ENCODE assay signal across 17 cellular contexts in the genomic region with DNA sequence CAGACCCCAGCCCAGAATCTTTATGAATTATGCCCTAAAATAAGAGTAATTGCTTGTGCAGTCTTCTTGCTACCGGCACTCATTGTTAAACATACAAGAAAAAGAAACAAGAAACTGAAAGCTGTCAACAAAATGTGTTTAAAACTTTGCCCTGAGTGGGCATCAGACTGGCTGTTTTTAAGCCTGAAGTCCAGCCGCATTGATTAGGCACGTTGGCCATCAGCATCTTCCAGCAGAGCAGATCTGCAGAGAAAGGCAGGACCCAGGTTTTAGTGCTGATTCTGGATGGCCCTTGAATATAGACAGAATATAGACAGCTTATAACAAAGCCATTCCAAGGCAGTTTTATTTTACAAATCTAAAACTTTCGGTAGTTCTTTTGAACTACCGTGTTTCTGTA.
"Had no signal": no experiment of that assay in that cellular context is flagged by ENCODE, and none has a peak within 500 bp of the region (broad histone marks: within the 10 kb centered on the region; RNA-seq: fewer than 3 reads in every experiment).

No MANE protein-coding gene starts in this region.

- ATAC-seq: activated T-helper 17 cell treated with anti-CD3 and anti-CD28 coated beads, Interleukin-2, amount 50 U/mL, for 72 hours; foreskin keratinocyte; T-cell had no signal

- H3K9me3 Mint-ChIP-seq: activated naive CD8-positive, alpha-beta T cell treated with anti-CD3 and anti-CD28 coated beads, Interleukin-2, amount 10 ng/mL, durations not matched to agents 7 days and 5 days; activated T-cell treated with anti-CD3 and anti-CD28 coated beads, Interleukin-2, amount 50 U/mL, for 24 hours; activated T-helper 17 cell treated with anti-CD3 and anti-CD28 coated beads, Interleukin-2, amount 50 U/mL, for 72 hours; nephron; T-cell; T-helper 2 cell treated with Interferon-gamma antibody and Interleukin-4, amounts not matched to agents 5 μg/mL and 100 μg/mL, for 36 hours had no signal

- DNase-seq: activated CD8-positive, alpha-beta memory T cell treated with anti-CD3 and anti-CD28 coated beads for 24 hours; activated CD8-positive, alpha-beta memory T cell treated with anti-CD3 and anti-CD28 coated beads, Interleukin-2, amount 50 U/mL, for 4 hours; activated naive CD4-positive, alpha-beta T cell; activated naive CD8-positive, alpha-beta T cell treated with anti-CD3 and anti-CD28 coated beads, Interleukin-2, amount 10 ng/mL, durations not matched to agents 7 days and 5 days; activated T-cell treated with anti-CD3 and anti-CD28 coated beads, Interleukin-2, amount 50 U/mL, for 24 hours; amniotic stem cell; cortex of kidney; foreskin keratinocyte; left ventricle myocardium superior; stimulated activated CD4-positive, alpha-beta T cell treated with anti-CD3 and anti-CD28 coated beads, Interleukin-2, amount 100 ng/mL, for 48 hours; stimulated activated naive CD4-positive, alpha-beta T cell; T-cell; upper lobe of left lung had no signal

- H3K27me3 Mint-ChIP-seq: activated T-cell treated with anti-CD3 and anti-CD28 coated beads, Interleukin-2, amount 50 U/mL, for 24 hours; activated T-helper 17 cell treated with anti-CD3 and anti-CD28 coated beads, Interleukin-2, amount 50 U/mL, for 72 hours; T-cell had no signal

- H3K27ac ChIP-seq: foreskin keratinocyte, thoracic aorta, upper lobe of left lung had no signal

- H3K9me3 ChIP-seq: thoracic aorta, upper lobe of left lung had no signal

- H3K27me3 ChIP-seq: foreskin keratinocyte, upper lobe of left lung had no signal

- H3K4me3 ChIP-seq: thoracic aorta, upper lobe of left lung had no signal

- H3K4me3 Mint-ChIP-seq: activated naive CD8-positive, alpha-beta T cell treated with anti-CD3 and anti-CD28 coated beads, Interleukin-2, amount 10 ng/mL, durations not matched to agents 7 days and 5 days; activated T-cell treated with anti-CD3 and anti-CD28 coated beads, Interleukin-2, amount 50 U/mL, for 24 hours; activated T-helper 17 cell treated with anti-CD3 and anti-CD28 coated beads, Interleukin-2, amount 50 U/mL, for 72 hours; T-cell; T-helper 2 cell treated with Interferon-gamma antibody and Interleukin-4, amounts not matched to agents 5 μg/mL and 100 μg/mL, for 36 hours had no signal

- H3K36me3 ChIP-seq: thoracic aorta, upper lobe of left lung had no signal

- H3K27ac Mint-ChIP-seq: activated naive CD8-positive, alpha-beta T cell treated with anti-CD3 and anti-CD28 coated beads, Interleukin-2, amount 10 ng/mL, durations not matched to agents 7 days and 5 days; activated T-cell treated with anti-CD3 and anti-CD28 coated beads, Interleukin-2, amount 50 U/mL, for 24 hours; activated T-helper 17 cell treated with anti-CD3 and anti-CD28 coated beads, Interleukin-2, amount 50 U/mL, for 72 hours; T-cell; T-helper 2 cell treated with Interferon-gamma antibody and Interleukin-4, amounts not matched to agents 5 μg/mL and 100 μg/mL, for 36 hours had no signal
